Comparison of ENCODE assay signal across 11 cellular contexts in genomic region chr21:35020446-35020845, GRCh38. TPM values are rescaled to one million over a fixed set of nuclear protein-coding genes. Genes with fewer than 3 reads are reported as not detected.
DNase-seq lines count a peak whose midpoint lies in the region; ATAC-seq and TF ChIP-seq lines count a peak whose summit lies in the region.
"Had no signal": no experiment of that assay in that cellular context is flagged by ENCODE, and none has a peak within 500 bp of the region (broad histone marks: within the 10 kb centered on the region; RNA-seq: fewer than 3 reads in every experiment).

No MANE protein-coding gene starts in this region.

- no peaks in the 10 kb centered on the region for H3K27me3 ChIP-seq in Peyer's patch
- H3K27me3 ChIP-seq in heart left ventricle: peaks cover 0 to 14% (median 0%) of the 10 kb centered on the region in 9 donors
- H3K27me3 ChIP-seq: BE2C had no signal

- H3K27ac ChIP-seq in Peyer's patch (peak overlapping the region in 2 of 4 donors; percentile 2 to 15), heart left ventricle (no peak overlapping the region)

- CTCF ChIA-PET in activated naive CD4-positive, alpha-beta T cell treated with anti-CD3 and anti-CD28 coated beads for 36 hours (lab: Charles Lee): interaction anchor here (1.3 to 3.5 kb wide), 3 partner anchors 38 to 129 kb away, joined by 3 to 14 read pairs (median 3); no protein-coding TSS in a partner anchor

- no peaks in the 10 kb centered on the region for H3K27me3 Mint-ChIP-seq in activated naive CD4-positive, alpha-beta T cell treated with anti-CD3 and anti-CD28 coated beads for 36 hours (ENCODE audit: low read depth)
- no peaks in the 10 kb centered on the region for H3K27me3 Mint-ChIP-seq in activated naive CD8-positive, alpha-beta T cell

- WGBS in heart left ventricle, 4 donors: 60 to 74% (median 70%) methylated on average over 4 of the region's 4 CpGs

- H3K4me1 Mint-ChIP-seq in activated naive CD4-positive, alpha-beta T cell treated with anti-CD3 and anti-CD28 coated beads for 36 hours (ENCODE audit: low read depth): peaks cover 89% of the 10 kb centered on the region
- peaks cover 83% of the 10 kb centered on the region for H3K4me1 Mint-ChIP-seq in activated naive CD8-positive, alpha-beta T cell (ENCODE audit: low read depth)
- peaks cover 85% of the 10 kb centered on the region for H3K4me1 Mint-ChIP-seq in stimulated activated effector memory CD8-positive, alpha-beta T cell treated with anti-CD3 and anti-CD28 coated beads, Interleukin-12 subunit alpha, Interleukin-12 subunit beta, amount 100 ng/mL, for 72 hours

- intact Hi-C loops in activated naive CD4-positive, alpha-beta T cell treated with anti-CD3 and anti-CD28 coated beads for 36 hours (cut with micrococcal nuclease): no loop called here
- intact Hi-C loops in heart left ventricle (cut with DNase I): no loop called here

- H3K4me1 ChIP-seq in Peyer's patch (peaks cover 0 to 47% (median 6%) of the 10 kb centered on the region in 4 donors), heart left ventricle (peaks cover 0 to 21% (median 0%) of the 10 kb centered on the region in 12 donors)
- H3K4me1 ChIP-seq: BE2C had no signal

- no peak overlapping the region for H3K4me3 Mint-ChIP-seq in activated naive CD4-positive, alpha-beta T cell treated with anti-CD3 and anti-CD28 coated beads for 36 hours
- H3K4me3 Mint-ChIP-seq in activated naive CD8-positive, alpha-beta T cell: peak overlapping the region; percentile 60
- H3K4me3 Mint-ChIP-seq in stimulated activated effector memory CD8-positive, alpha-beta T cell treated with anti-CD3 and anti-CD28 coated beads, Interleukin-12 subunit alpha, Interleukin-12 subunit beta, amount 100 ng/mL, for 72 hours: peak overlapping the region; percentile 17

- peak; percentile 69 for DNase-seq in activated naive CD4-positive, alpha-beta T cell treated with anti-CD3 and anti-CD28 coated beads for 36 hours
- DNase-seq in activated naive CD4-positive, alpha-beta T cell treated with anti-CD3 and anti-CD28 coated beads, Interleukin-2, amount 50 U/mL, for 16 hours: no peak
- DNase-seq in Peyer's patch (peak in 2 of 3 donors; percentile 35 to 63), heart left ventricle (no peak)
- DNase-seq in stimulated activated effector memory CD8-positive, alpha-beta T cell treated with anti-CD3 and anti-CD28 coated beads, Interleukin-12 subunit alpha, Interleukin-12 subunit beta, amount 100 ng/mL, for 72 hours (ENCODE audit: low spot score in 2 of 2): no peak
- DNase-seq: BE2C, left colon, SHP77 had no signal

- H3K36me3 Mint-ChIP-seq in activated naive CD4-positive, alpha-beta T cell treated with anti-CD3 and anti-CD28 coated beads for 36 hours (ENCODE audit: low read depth): peaks cover 3% of the 10 kb centered on the region
- peaks cover 19% of the 10 kb centered on the region for H3K36me3 Mint-ChIP-seq in activated naive CD8-positive, alpha-beta T cell
- H3K36me3 Mint-ChIP-seq in stimulated activated effector memory CD8-positive, alpha-beta T cell treated with anti-CD3 and anti-CD28 coated beads, Interleukin-12 subunit alpha, Interleukin-12 subunit beta, amount 100 ng/mL, for 72 hours: peaks cover 13% of the 10 kb centered on the region

- H3K36me3 ChIP-seq in Peyer's patch: no peaks in the 10 kb centered on the region
- no peaks in the 10 kb centered on the region for H3K36me3 ChIP-seq in heart left ventricle
- H3K36me3 ChIP-seq: BE2C had no signal

- peaks cover 3% of the 10 kb centered on the region for H3K9me3 Mint-ChIP-seq in activated naive CD4-positive, alpha-beta T cell treated with anti-CD3 and anti-CD28 coated beads for 36 hours
- no peaks in the 10 kb centered on the region for H3K9me3 Mint-ChIP-seq in activated naive CD8-positive, alpha-beta T cell (ENCODE audit: low read depth)
- H3K9me3 Mint-ChIP-seq in stimulated activated effector memory CD8-positive, alpha-beta T cell treated with anti-CD3 and anti-CD28 coated beads, Interleukin-12 subunit alpha, Interleukin-12 subunit beta, amount 100 ng/mL, for 72 hours: peaks cover 2% of the 10 kb centered on the region

- H3K9me3 ChIP-seq in Peyer's patch (no peaks in the 10 kb centered on the region), heart left ventricle (no peaks in the 10 kb centered on the region)
- H3K9me3 ChIP-seq: BE2C had no signal

- no peak for TF ChIP-seq POLR2A in Peyer's patch (IDR thresholded peaks at IDR 0.05)
- no peak for TF ChIP-seq POLR2A in heart left ventricle (IDR thresholded peaks at IDR 0.05)

- peak; percentile 46 for ATAC-seq in stimulated activated effector memory CD8-positive, alpha-beta T cell treated with anti-CD3 and anti-CD28 coated beads, Interleukin-12 subunit alpha, Interleukin-12 subunit beta, amount 100 ng/mL, for 72 hours
- ATAC-seq in GM18519 (IDR thresholded peaks at IDR 0.05; ENCODE audit: low FRiP score, unreplicated experiment) (no peak), heart left ventricle (no peak), HG03045 (IDR thresholded peaks at IDR 0.05; ENCODE audit: unreplicated experiment) (no peak)

- H3K4me3 ChIP-seq in Peyer's patch (no peak overlapping the region), heart left ventricle (no peak overlapping the region)

- TF ChIP-seq CTCF in Peyer's patch (IDR thresholded peaks at IDR 0.05) (no peak), heart left ventricle (IDR thresholded peaks at IDR 0.05) (no peak)

- H3K27ac Mint-ChIP-seq in activated naive CD4-positive, alpha-beta T cell treated with anti-CD3 and anti-CD28 coated beads for 36 hours: peak overlapping the region; percentile 80
- H3K27ac Mint-ChIP-seq in activated naive CD8-positive, alpha-beta T cell: peak overlapping the region; percentile 83
- H3K27ac Mint-ChIP-seq in stimulated activated effector memory CD8-positive, alpha-beta T cell treated with anti-CD3 and anti-CD28 coated beads, Interleukin-12 subunit alpha, Interleukin-12 subunit beta, amount 100 ng/mL, for 72 hours: peak overlapping the region; percentile 41

RNA-seq across cellular contexts. Expression of gene RUNX1, which starts 28.7 kb away (rescaled TPM):
- 10 to 100 TPM; 36.9 to 41.0 TPM for total RNA-seq in activated naive CD4-positive, alpha-beta T cell treated with anti-CD3 and anti-CD28 coated beads for 36 hours
- total RNA-seq in Peyer's patch (10 to 100 TPM; 15.1 to 80.9 (median 24.1) TPM), heart left ventricle (10 to 100 TPM in 2 of 9 donors, 1 to 10 TPM in 7; 1.5 to 54.5 (median 4.9) TPM)
- polyA plus RNA-seq in heart left ventricle: 1 to 10 TPM in 1 of 2 donors, under 1 TPM in 1; 0.61 to 1.9 TPM

Comparison
In these comparisons a context has a peak if more than half of its experiments do, and no peak if none do; other contexts are left out.
1. DNase-seq: peak in activated naive CD4-positive, alpha-beta T cell treated with anti-CD3 and anti-CD28 coated beads for 36 hours (single experiment) and Peyer's patch (2 of 3); none in activated naive CD4-positive, alpha-beta T cell treated with anti-CD3 and anti-CD28 coated beads, Interleukin-2, amount 50 U/mL, for 16 hours (single experiment), stimulated activated effector memory CD8-positive, alpha-beta T cell treated with anti-CD3 and anti-CD28 coated beads, Interleukin-12 subunit alpha, Interleukin-12 subunit beta, amount 100 ng/mL, for 72 hours (0 of 2) and heart left ventricle (0 of 5).
2. Peak in every context shown above with its lines, with median percentiles within 50 percentile points of each other: H3K27ac Mint-ChIP-seq.